20 cellular contexts compared by ENCODE assay signal in the genomic region with DNA sequence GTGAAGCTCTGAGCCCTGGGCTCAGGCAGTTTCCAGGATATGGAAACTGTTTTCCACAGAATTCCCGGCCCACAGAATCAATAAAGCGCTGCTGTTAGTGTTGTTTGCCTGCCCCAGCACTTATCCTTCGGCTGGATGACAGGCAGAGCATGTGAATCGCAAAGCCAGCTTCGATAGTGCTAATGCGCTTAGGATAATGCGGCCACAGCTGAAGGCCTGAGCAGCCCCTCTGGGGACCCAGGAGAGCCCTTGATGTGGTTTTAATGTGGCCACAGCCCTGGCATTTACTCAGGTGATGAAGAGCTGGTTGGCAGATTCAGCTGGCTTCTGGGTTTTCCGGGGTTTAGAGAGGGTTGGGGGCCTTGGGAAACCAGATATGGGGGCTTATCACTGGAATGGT. TPM values are rescaled to one million over a fixed set of nuclear protein-coding genes. Genes with fewer than 3 reads are reported as not detected.
A peak's percentile ranks its signal among the peaks of the same experiment; 100 is the strongest.
DNase-seq lines count a peak whose midpoint lies in the region; ATAC-seq, FAIRE-seq and TF ChIP-seq lines count a peak whose summit lies in the region.
"Had no signal": no experiment of that assay in that cellular context is flagged by ENCODE, and none has a peak within 500 bp of the region (broad histone marks: within the 10 kb centered on the region; RNA-seq: fewer than 3 reads in every experiment).

No MANE protein-coding gene starts in this region.

- no peak overlapping the region for H3K27ac ChIP-seq in dorsolateral prefrontal cortex
- H3K27ac ChIP-seq: C4-2B had no signal

- FAIRE-seq in HTR-8/SVneo (lab: Jason Lieb, UNC) = no peak
- FAIRE-seq: H1 had no signal

- H3K4me3 ChIP-seq in dorsolateral prefrontal cortex = no peak overlapping the region

- no peak for TF ChIP-seq CTCF in dorsolateral prefrontal cortex (IDR thresholded peaks at IDR 0.05 in 54 of 56, conservative IDR thresholded peaks at IDR 0.05 in 2 of 56; ENCODE audit: low read depth in 1 of 56, partially characterized antibody in 56 of 56)

- no peak for ATAC-seq in HG03469 (IDR thresholded peaks at IDR 0.05; ENCODE audit: unreplicated experiment)
- ATAC-seq: Right ventricle myocardium inferior, SK-N-SH treated with all-trans-retinoic acid at 6 μM for 48 hours had no signal

- no peaks in the 10 kb centered on the region for H3K27me3 ChIP-seq in dorsolateral prefrontal cortex

- intact Hi-C loops in dorsolateral prefrontal cortex (cut with DNase I) = no loop called here

- peak; percentile 20 for DNase-seq in NCI-H2107 treated with DMSO at 0.1 percent for 48 hours (lab: John Stamatoyannopoulos, UW; ENCODE audit: unreplicated experiment)
- DNase-seq in NCI-H2107 (lab: John Stamatoyannopoulos, UW) = no peak
- peak; percentile 62 for DNase-seq in NCI-H524 treated with DMSO at 0.1 percent for 48 hours (lab: John Stamatoyannopoulos, UW)
- peak; percentile 89 for DNase-seq in myocyte (ENCODE audit: low read depth)
- DNase-seq in DMS 273 (lab: John Stamatoyannopoulos, UW; ENCODE audit: unreplicated experiment) = no peak
- DNase-seq in dorsolateral prefrontal cortex = no peak
- DNase-seq in HTR-8/SVneo (ENCODE audit: insufficient read length, low spot score) = no peak
- DNase-seq: 8988T, Caco-2, KG1, NCI-H1048, NCI-H1694, NCI-H226, NCI-H69 had no signal

RNA-seq across cellular contexts. Expression of a gene that starts 23.7 kb away (rescaled TPM):
- total RNA-seq in myocyte = 0.31 and 0.32 TPM in 2 replicates
- 0.06 TPM for polyA plus RNA-seq in myocyte (2012)
- 1 to 10 TPM in 7 of 120 experiments, under 1 TPM in 113; 0.07 to 1.8 (median 0.38) TPM for total RNA-seq in dorsolateral prefrontal cortex
- total RNA-seq: Caco-2, H1, M059J had no signal
- polyA plus RNA-seq: H1 had no signal

Comparison
In these comparisons a context has a peak if more than half of its experiments do, and no peak if none do; other contexts are left out.
1. DNase-seq: peak in NCI-H2107 treated with DMSO at 0.1 percent for 48 hours (single experiment), NCI-H524 treated with DMSO at 0.1 percent for 48 hours (single experiment) and myocyte (single experiment); none in NCI-H2107 (single experiment), DMS 273 (single experiment), dorsolateral prefrontal cortex (0 of 10) and HTR-8/SVneo (single experiment).